ENCODE assay signal across 25 cellular contexts in the genomic region with DNA sequence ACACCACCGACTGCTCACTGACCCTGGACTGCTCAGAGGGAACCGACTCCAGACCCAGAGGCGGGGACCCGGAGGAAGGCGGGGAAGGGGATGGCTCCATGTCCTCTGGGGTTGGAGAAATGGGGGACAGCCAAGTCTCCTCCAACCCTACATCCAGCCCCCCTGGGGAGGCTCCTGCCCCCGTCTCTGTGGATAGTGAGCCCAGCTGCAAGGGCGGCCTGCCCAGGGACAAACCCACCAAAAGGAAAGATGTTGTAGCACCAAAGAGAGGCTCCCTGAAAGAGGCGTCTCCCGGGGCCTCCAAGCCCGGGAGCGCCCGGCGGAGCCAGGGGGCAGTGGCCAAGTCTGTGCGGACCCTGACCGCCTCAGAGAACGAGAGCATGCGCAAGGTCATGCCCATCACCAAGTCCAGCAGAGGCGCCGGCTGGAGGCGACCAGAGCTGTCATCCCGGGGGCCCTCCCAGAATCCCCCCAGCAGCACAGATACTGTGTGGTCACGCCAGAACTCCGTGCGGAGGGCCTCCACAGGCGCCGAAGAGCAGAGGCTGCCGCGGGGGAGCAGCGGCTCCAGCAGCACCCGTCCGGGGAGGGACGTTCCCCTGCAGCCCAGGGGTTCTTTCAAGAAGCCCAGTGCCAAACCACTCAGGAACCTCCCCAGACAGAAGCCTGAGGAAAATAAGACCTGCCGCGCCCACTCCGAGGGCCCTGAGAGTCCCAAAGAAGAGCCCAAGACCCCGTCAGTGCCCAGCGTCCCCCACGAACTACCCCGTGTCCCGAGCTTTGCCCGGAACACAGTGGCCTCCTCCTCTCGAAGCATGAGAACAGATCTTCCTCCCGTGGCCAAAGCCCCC.
"Had no signal": no experiment of that assay in that cellular context is flagged by ENCODE, and none has a peak within 500 bp of the region (broad histone marks: within the 10 kb centered on the region; RNA-seq: fewer than 3 reads in every experiment).

No MANE protein-coding gene starts in this region.

- H3K4me1 ChIP-seq: gastrocnemius medialis, heart left ventricle, lower lobe of right lung, right lobe of liver had no signal

- DNase-seq: dorsolateral prefrontal cortex; effector CD4-positive, alpha-beta T cell; foreskin fibroblast; gastrocnemius medialis; heart left ventricle; left cardiac atrium; left ventricle myocardium superior; lower lobe of right lung; naive thymus-derived CD8-positive, alpha-beta T cell; nephron progenitor cell; small intestine; stimulated activated CD4-positive, alpha-beta T cell treated with anti-CD3 and anti-CD28 coated beads, Interleukin-12 subunit alpha, Interleukin-12 subunit beta, amount 100 ng/mL, for 4 hours; stimulated activated CD4-positive, alpha-beta T cell treated with anti-CD3 and anti-CD28 coated beads, Interleukin-1b, Interleukin-23, amount 100 ng/mL, for 48 hours; stimulated activated CD4-positive, alpha-beta T cell treated with anti-CD3 and anti-CD28 coated beads, Interleukin-4, amount 100 ng/mL, for 1 hour; stimulated activated CD8-positive, alpha-beta memory T cell treated with anti-CD3 and anti-CD28 coated beads, Interleukin-4, amount 100 ng/mL, for 48 hours; stimulated activated naive CD4-positive, alpha-beta T cell treated with Interleukin-2 at 50 U/mL for 16 hours had no signal

- H3K27ac ChIP-seq: dorsolateral prefrontal cortex, gastrocnemius medialis, heart left ventricle, hepatocyte, lower lobe of right lung, neutrophil, parathyroid adenoma, right lobe of liver, thoracic aorta, upper lobe of left lung had no signal

- H3K27me3 ChIP-seq: dorsolateral prefrontal cortex, gastrocnemius medialis, heart left ventricle, hepatocyte, neutrophil, right lobe of liver, tibial nerve, upper lobe of left lung had no signal

- H3K4me2 ChIP-seq: hepatocyte had no signal

- H3K36me3 Mint-ChIP-seq: naive thymus-derived CD8-positive, alpha-beta T cell had no signal

- H3K4me3 ChIP-seq: dorsolateral prefrontal cortex, gastrocnemius medialis, heart left ventricle, hepatocyte, lower lobe of right lung, right lobe of liver, thoracic aorta, tibial nerve, upper lobe of left lung had no signal

- H3K36me3 ChIP-seq: gastrocnemius medialis, heart left ventricle, neutrophil, right lobe of liver, thoracic aorta had no signal

- H3K4me3 Mint-ChIP-seq: naive thymus-derived CD8-positive, alpha-beta T cell; nephron progenitor cell had no signal

- H3K9me3 Mint-ChIP-seq: naive thymus-derived CD8-positive, alpha-beta T cell; nephron progenitor cell had no signal

- ATAC-seq: esophagus mucosa; gastrocnemius medialis; heart left ventricle; left cardiac atrium; left ventricle myocardium superior; lower lobe of right lung; naive thymus-derived CD8-positive, alpha-beta T cell had no signal

- H3K9me3 ChIP-seq: gastrocnemius medialis, heart left ventricle, lower lobe of right lung, neutrophil, right lobe of liver, thoracic aorta, tibial nerve, upper lobe of left lung had no signal

- H3K27ac Mint-ChIP-seq: naive thymus-derived CD8-positive, alpha-beta T cell; nephron progenitor cell; progenitor cell of endocrine pancreas had no signal

- H2AFZ ChIP-seq: hepatocyte, parathyroid adenoma had no signal

- H3K4me1 Mint-ChIP-seq: naive thymus-derived CD8-positive, alpha-beta T cell; nephron progenitor cell had no signal

- H3K9ac ChIP-seq: parathyroid adenoma had no signal

- H3K27me3 Mint-ChIP-seq: naive thymus-derived CD8-positive, alpha-beta T cell; progenitor cell of endocrine pancreas had no signal
